ENCODE assay signal across 16 cellular contexts in genomic region chr10:123800299-123800698, GRCh38.
DNase-seq lines count a peak whose midpoint lies in the region; ATAC-seq and TF ChIP-seq lines count a peak whose summit lies in the region.
"Had no signal": no experiment of that assay in that cellular context is flagged by ENCODE, and none has a peak within 500 bp of the region (broad histone marks: within the 10 kb centered on the region; RNA-seq: fewer than 3 reads in every experiment).

No MANE protein-coding gene starts in this region.

- no peaks in the 10 kb centered on the region for H3K9me3 Mint-ChIP-seq in neural crest cell
- H3K9me3 Mint-ChIP-seq in naive thymus-derived CD4-positive, alpha-beta T cell, result peaks cover 0 to 4% (median 0%) of the 10 kb centered on the region in 11 donors
- H3K9me3 Mint-ChIP-seq: mesothelial cell of epicardium had no signal

- H3K27me3 ChIP-seq in esophagus squamous epithelium, result no peaks in the 10 kb centered on the region
- H3K27me3 ChIP-seq in naive thymus-derived CD4-positive, alpha-beta T cell (ENCODE audit: control insufficient read depth in 2 of 2, insufficient read depth in 2 of 2, low read length in 2 of 2), result no peaks in the 10 kb centered on the region
- H3K27me3 ChIP-seq in testis, result no peaks in the 10 kb centered on the region
- H3K27me3 ChIP-seq: suprapubic skin had no signal

- intact Hi-C loops in esophagus squamous epithelium (cut with DNase I), result no loop called here
- intact Hi-C loops in naive thymus-derived CD4-positive, alpha-beta T cell (cut with micrococcal nuclease), result no loop called here
- intact Hi-C loops in testis (cut with DNase I; ENCODE audit: low total_unique reads), result no loop called here

- TF ChIP-seq POLR2A in esophagus squamous epithelium (IDR thresholded peaks at IDR 0.05) (no peak), testis (IDR thresholded peaks at IDR 0.05) (no peak)

- CTCF ChIA-PET in naive thymus-derived CD4-positive, alpha-beta T cell (lab: Charles Lee), result no interaction called here

- no peaks in the 10 kb centered on the region for H3K27me3 Mint-ChIP-seq in neural crest cell (ENCODE audit: low read depth)
- H3K27me3 Mint-ChIP-seq in naive thymus-derived CD4-positive, alpha-beta T cell, result peaks cover 10 to 21% (median 16%) of the 10 kb centered on the region in 5 donors

- H3K4me1 ChIP-seq in esophagus squamous epithelium (no peaks in the 10 kb centered on the region), testis (peaks cover 4% of the 10 kb centered on the region)
- no peaks in the 10 kb centered on the region for H3K4me1 ChIP-seq in naive thymus-derived CD4-positive, alpha-beta T cell (ENCODE audit: control insufficient read depth in 2 of 2, insufficient read depth in 2 of 2, low read length in 2 of 2)
- H3K4me1 ChIP-seq: suprapubic skin had no signal

- no peak for TF ChIP-seq CTCF in AG10803 (conservative IDR thresholded peaks at IDR 0.05; ENCODE audit: low read length)
- no peak for TF ChIP-seq CTCF in esophagus squamous epithelium (IDR thresholded peaks at IDR 0.05)
- TF ChIP-seq CTCF in neural crest cell (conservative IDR thresholded peaks at IDR 0.05), result no peak
- TF ChIP-seq CTCF in testis (IDR thresholded peaks at IDR 0.05), result no peak

- H3K4me3 ChIP-seq in AG10803 (ENCODE audit: low read length) (no peak overlapping the region), esophagus squamous epithelium (peak overlapping the region in 1 of 4 donors; percentile 8), testis (no peak overlapping the region)
- no peak overlapping the region for H3K4me3 ChIP-seq in naive thymus-derived CD4-positive, alpha-beta T cell (ENCODE audit: low read length)
- H3K4me3 ChIP-seq: suprapubic skin had no signal

- H3K4me1 Mint-ChIP-seq in neural crest cell, result peaks cover 12% of the 10 kb centered on the region
- peaks cover 0 to 3% (median 0%) of the 10 kb centered on the region in 7 donors for H3K4me1 Mint-ChIP-seq in naive thymus-derived CD4-positive, alpha-beta T cell

- H3K27ac ChIP-seq in esophagus squamous epithelium (peak overlapping the region in 3 of 4 donors; percentile 34 to 76 (median 51)), testis (no peak overlapping the region)
- no peak overlapping the region for H3K27ac ChIP-seq in naive thymus-derived CD4-positive, alpha-beta T cell (ENCODE audit: low read depth, low read length)
- H3K27ac ChIP-seq: suprapubic skin had no signal

- POLR2A ChIA-PET in naive thymus-derived CD4-positive, alpha-beta T cell (lab: Charles Lee), result no interaction called here

- ATAC-seq in naive thymus-derived CD4-positive, alpha-beta T cell, result no peak
- no peak for ATAC-seq in HG03354 (IDR thresholded peaks at IDR 0.05; ENCODE audit: poor library complexity, severe bottlenecking, unreplicated experiment)
- ATAC-seq in GM18868 (IDR thresholded peaks at IDR 0.05; ENCODE audit: unreplicated experiment), result no peak
- ATAC-seq: PC-3 had no signal

- H3K9me3 ChIP-seq in esophagus squamous epithelium (no peaks in the 10 kb centered on the region), testis (no peaks in the 10 kb centered on the region)
- H3K9me3 ChIP-seq in naive thymus-derived CD4-positive, alpha-beta T cell (ENCODE audit: control insufficient read depth in 2 of 3, low read length in 3 of 3), result no peaks in the 10 kb centered on the region
- H3K9me3 ChIP-seq: suprapubic skin had no signal

- WGBS in esophagus squamous epithelium, 2 donors, result 14 to 15% methylated on average over 9 of the region's 9 CpGs
- WGBS in testis, 2 donors, result 34 to 41% methylated on average over 9 of the region's 9 CpGs

- H3K36me3 ChIP-seq in esophagus squamous epithelium (no peaks in the 10 kb centered on the region), testis (ENCODE audit: low read depth, missing control alignments) (no peaks in the 10 kb centered on the region)
- H3K36me3 ChIP-seq in naive thymus-derived CD4-positive, alpha-beta T cell (ENCODE audit: control insufficient read depth in 2 of 3, insufficient read depth in 3 of 3, low read length in 3 of 3), result no peaks in the 10 kb centered on the region
- H3K36me3 ChIP-seq: suprapubic skin had no signal

- DNase-seq in AG10803 (ENCODE audit: low read depth) (peak; percentile 32), RPMI7951 (ENCODE audit: low read depth) (peak; percentile 18), esophagus squamous epithelium (lab: John Stamatoyannopoulos, UW) (no peak), neural crest cell (ENCODE audit: low read depth, low spot score) (no peak), testis (no peak)
- no peak for DNase-seq in naive thymus-derived CD4-positive, alpha-beta T cell
- DNase-seq: ACHN; activated CD8-positive, alpha-beta memory T cell treated with anti-CD3 and anti-CD28 coated beads for 24 hours; foreskin melanocyte; NCI-H1930; NCI-H526; PC-3 had no signal

- H3K4me3 Mint-ChIP-seq in neural crest cell, result no peak overlapping the region
- no peak overlapping the region for H3K4me3 Mint-ChIP-seq in naive thymus-derived CD4-positive, alpha-beta T cell
- H3K4me3 Mint-ChIP-seq: mesothelial cell of epicardium had no signal

- no peaks in the 10 kb centered on the region for H3K36me3 Mint-ChIP-seq in neural crest cell (ENCODE audit: low read depth)
- H3K36me3 Mint-ChIP-seq in naive thymus-derived CD4-positive, alpha-beta T cell, result no peaks in the 10 kb centered on the region
- H3K36me3 Mint-ChIP-seq: mesothelial cell of epicardium had no signal

- H3K27ac Mint-ChIP-seq in neural crest cell (ENCODE audit: unreplicated experiment), result peak overlapping the region; percentile 64
- no peak overlapping the region for H3K27ac Mint-ChIP-seq in naive thymus-derived CD4-positive, alpha-beta T cell
- H3K27ac Mint-ChIP-seq: mesothelial cell of epicardium had no signal

Comparison
In these comparisons a context has a peak if more than half of its experiments do, and no peak if none do; other contexts are left out.
1. DNase-seq: peak in AG10803 (single experiment) and RPMI7951 (single experiment); none in esophagus squamous epithelium (single experiment), neural crest cell (single experiment), naive thymus-derived CD4-positive, alpha-beta T cell (0 of 9) and testis (single experiment).
2. H3K27ac ChIP-seq: peak in esophagus squamous epithelium (3 of 4); none in naive thymus-derived CD4-positive, alpha-beta T cell (single experiment) and testis (0 of 2).